Comparison of ENCODE assay signal across 8 cellular contexts in genomic region chr6:96521625-96522468, GRCh38. TPM values are rescaled to one million over a fixed set of nuclear protein-coding genes. Genes with fewer than 3 reads are reported as not detected.
DNase-seq lines count a peak whose midpoint lies in the region; ATAC-seq and TF ChIP-seq lines count a peak whose summit lies in the region.

Gene UFL1, plus strand, starts transcription at chr6:96521806. Its CDS starts 68 bp downstream, at chr6:96521874.

- H3K27me3 Mint-ChIP-seq in T-helper 1 cell treated with Interleukin-12 subunit alpha and Interleukin-12 subunit beta and Interleukin-4 antibody, amounts not matched to agents 30 μg/mL and 1 μg/mL, for 36 hours (ENCODE audit: low read depth), result no peaks in the 10 kb centered on the region

- peak within 1 kb of the TSS; percentile 99 for H3K27ac Mint-ChIP-seq in T-helper 1 cell treated with Interleukin-12 subunit alpha and Interleukin-12 subunit beta and Interleukin-4 antibody, amounts not matched to agents 30 μg/mL and 1 μg/mL, for 36 hours

- TF ChIP-seq POLR2A in prostate gland (IDR thresholded peaks at IDR 0.05), result peak; percentile 91

- intact Hi-C loops in left ventricle myocardium superior (cut with micrococcal nuclease) (no loop called here), prostate gland (cut with DNase I) (no loop called here)

- H3K4me3 Mint-ChIP-seq in T-helper 1 cell treated with Interleukin-12 subunit alpha and Interleukin-12 subunit beta and Interleukin-4 antibody, amounts not matched to agents 30 μg/mL and 1 μg/mL, for 36 hours, result peak within 1 kb of the TSS; percentile 97

- H3K9me3 Mint-ChIP-seq in T-helper 1 cell treated with Interleukin-12 subunit alpha and Interleukin-12 subunit beta and Interleukin-4 antibody, amounts not matched to agents 30 μg/mL and 1 μg/mL, for 36 hours, result no peaks in the 10 kb centered on the region

- H3K9me3 ChIP-seq in prostate gland, result no peaks in the 10 kb centered on the region

- H3K27me3 ChIP-seq in prostate gland (replicated peaks; ENCODE audit: insufficient read depth), result no peaks in the 10 kb centered on the region

- peak within 1 kb of the TSS; percentile 93 to 94 for H3K27ac ChIP-seq in prostate gland
- H3K27ac ChIP-seq in urinary bladder (ENCODE audit: low read depth), result peak within 1 kb of the TSS; percentile 96

- TF ChIP-seq CTCF in GM13977 (IDR thresholded peaks at IDR 0.05; ENCODE audit: extremely low read depth, insufficient read depth, missing control alignments) (no peak), prostate gland (IDR thresholded peaks at IDR 0.05) (peak in 3 of 4 experiments; percentile 15 to 39 (median 29))

- ATAC-seq in HG02884 (IDR thresholded peaks at IDR 0.05; ENCODE audit: unreplicated experiment) (peak; percentile 96), left ventricle myocardium superior (peak; percentile 100)

- in situ Hi-C loops in GM13977 (cut with MboI; ENCODE audit: low pct_unique_long_range_greater_than_20kb, low sequenced_read_pairs, unreplicated experiment), result no loop called here

- peaks cover 14% of the 10 kb centered on the region for H3K36me3 Mint-ChIP-seq in T-helper 1 cell treated with Interleukin-12 subunit alpha and Interleukin-12 subunit beta and Interleukin-4 antibody, amounts not matched to agents 30 μg/mL and 1 μg/mL, for 36 hours (ENCODE audit: low read depth)

- WGBS in prostate gland, result under 1% methylated on average over 55 of the region's 64 CpGs
- WGBS in urinary bladder, result under 1% methylated on average over 64 of the region's 64 CpGs

- H3K4me1 ChIP-seq in prostate gland (replicated peaks) (peaks cover 2% of the 10 kb centered on the region), urinary bladder (ENCODE audit: insufficient read depth) (no peaks in the 10 kb centered on the region)

- peak; percentile 83 for DNase-seq in GM13977 (ENCODE audit: low spot score)
- DNase-seq in NCI-H1694 (lab: John Stamatoyannopoulos, UW), result peak; percentile 81
- peak; percentile 50 to 96 (median 88) for DNase-seq in amygdala (lab: John Stamatoyannopoulos, UW)
- DNase-seq in left ventricle myocardium superior, result peak; percentile 98
- peak; percentile 94 for DNase-seq in prostate gland (ENCODE audit: low spot score)

- peaks cover 15% of the 10 kb centered on the region for H3K4me1 Mint-ChIP-seq in T-helper 1 cell treated with Interleukin-12 subunit alpha and Interleukin-12 subunit beta and Interleukin-4 antibody, amounts not matched to agents 30 μg/mL and 1 μg/mL, for 36 hours (ENCODE audit: low read depth)

- H3K36me3 ChIP-seq in prostate gland, result no peaks in the 10 kb centered on the region
- H3K36me3 ChIP-seq in urinary bladder (ENCODE audit: insufficient read depth), result peaks cover 2% of the 10 kb centered on the region

- peak within 1 kb of the TSS; percentile 83 to 85 for H3K4me3 ChIP-seq in prostate gland
- H3K4me3 ChIP-seq in urinary bladder (ENCODE audit: low read depth, low read length), result peak within 1 kb of the TSS; percentile 70

RNA-seq across cellular contexts. Expression of gene UFL1, which starts in this region (rescaled TPM):
- total RNA-seq in left ventricle myocardium superior, result 23.4 TPM
- 10 to 100 TPM; 21.2 to 32.5 TPM for total RNA-seq in prostate gland
- 60.2 TPM for total RNA-seq in urinary bladder
- 20.7 TPM for polyA plus RNA-seq in urinary bladder

Comparison
In these comparisons a context has a peak if more than half of its experiments do, and no peak if none do; other contexts are left out.
1. Peak in every context shown above with its lines: DNase-seq, ATAC-seq, H3K4me3 ChIP-seq and H3K27ac ChIP-seq.